In the genomic region with DNA sequence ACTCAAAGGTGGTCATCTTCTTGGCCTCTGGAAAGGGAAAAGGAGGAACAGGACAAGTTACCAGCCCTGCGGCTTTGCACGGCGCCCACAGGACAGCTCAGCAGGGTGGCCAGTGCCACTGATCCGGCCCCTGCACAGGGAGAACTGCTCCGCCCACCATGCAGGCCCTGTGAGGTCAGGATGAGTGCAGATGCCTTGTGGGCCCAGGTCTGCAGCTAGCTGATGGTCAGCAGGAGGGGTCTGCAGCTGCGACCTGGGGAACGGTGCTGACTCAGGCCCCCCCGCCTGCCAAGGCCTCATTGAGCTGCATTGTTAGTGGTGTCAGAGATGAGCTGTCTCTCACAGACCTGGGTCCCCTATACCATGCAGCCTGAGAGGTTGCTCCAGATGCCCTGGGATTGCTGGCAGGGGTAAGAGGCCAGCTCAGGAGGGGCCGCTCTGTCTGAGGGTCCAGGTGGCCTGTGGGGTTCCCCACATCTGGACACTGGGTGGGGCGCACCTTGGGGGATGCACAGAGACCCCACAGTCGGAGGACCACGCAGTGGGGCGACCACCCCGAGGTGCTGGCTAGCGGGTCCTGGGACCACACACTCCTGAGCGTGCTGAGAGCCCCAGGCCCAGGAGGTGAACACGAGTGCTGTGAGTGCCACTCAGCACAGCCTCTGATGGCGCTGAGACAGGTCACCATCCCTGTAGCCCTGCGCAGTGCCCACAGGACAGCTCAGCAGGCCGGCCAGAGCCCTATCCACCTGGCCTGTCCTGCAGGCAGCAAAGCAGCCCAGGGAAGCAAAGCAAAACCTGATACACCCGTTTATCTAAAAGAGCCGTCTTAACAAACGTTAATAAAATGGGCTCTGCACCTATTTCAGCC, we compare ENCODE assay signal across 9 cellular contexts. TPM values are rescaled to one million over a fixed set of nuclear protein-coding genes. Genes with fewer than 3 reads are reported as not detected.
A peak's percentile ranks its signal among the peaks of the same experiment; 100 is the strongest.
DNase-seq lines count a peak whose midpoint lies in the region; ATAC-seq, FAIRE-seq and TF ChIP-seq lines count a peak whose summit lies in the region.
"Not testable (repeated sequence)": the region's sequence is repeated elsewhere in the genome, so short reads cannot be mapped to it uniquely, and the experiment has no call there.
"Had no signal": no experiment of that assay in that cellular context is flagged by ENCODE, and none has a peak within 500 bp of the region (broad histone marks: within the 10 kb centered on the region; RNA-seq: fewer than 3 reads in every experiment).

No MANE protein-coding gene starts in this region.

- H3K9me3 ChIP-seq in BE2C; SK-N-SH; HepG2 (ENCODE audit: low read length); neural progenitor cell (ENCODE audit: low read depth): not testable (repeated sequence)

- in situ Hi-C loops in HepG2 (cut with HindIII; ENCODE audit: extremely low pct_ligation_motif_present, low pct_unique_long_range_greater_than_20kb) = loop anchor here (5.0 kb wide), 1 partner anchor 97 kb away; no protein-coding TSS in a partner anchor

- FAIRE-seq in HepG2 (lab: Jason Lieb, UNC) = not testable (repeated sequence)

- H4K20me1 ChIP-seq in SK-N-SH (ENCODE audit: insufficient read depth); HepG2 (ENCODE audit: insufficient read depth, low read length); neural progenitor cell (ENCODE audit: low read depth): not testable (repeated sequence)

- not testable (repeated sequence) for H3K9me2 ChIP-seq in SK-N-SH

- DNase-seq in BE2C (peak; percentile 6), SK-N-SH (peak; percentile 13), left cardiac atrium (peak; percentile 34)
- DNase-seq in HepG2 (ENCODE audit: low spot score); neural progenitor cell (ENCODE audit: low spot score): not testable (repeated sequence)
- DNase-seq in stimulated activated CD8-positive, alpha-beta memory T cell treated with anti-CD3 and anti-CD28 coated beads, Interleukin-4, amount 100 ng/mL, for 48 hours = peak; percentile 19

- H3K27ac ChIP-seq in SK-N-SH (ENCODE audit: low read depth in 2 of 2, low read length in 1 of 2); HepG2 (ENCODE audit: extremely low read length, insufficient read depth, low read length); neural progenitor cell: not testable (repeated sequence)
- peak overlapping the region; percentile 10 for H3K27ac ChIP-seq in cingulate gyrus (ENCODE audit: low read depth, low read length)

- H3K4me1 Mint-ChIP-seq in neural progenitor cell = not testable (repeated sequence)

- H3K27me3 Mint-ChIP-seq in neural progenitor cell (ENCODE audit: insufficient read depth, low read depth) = not testable (repeated sequence)

- peak overlapping the region; percentile 93 for H3K27ac Mint-ChIP-seq in neural progenitor cell

- BruUV-seq in HepG2 (replicated peaks; lab: Mats Ljungman, UMichigan) = not testable (repeated sequence)

- H3K4me2 ChIP-seq in SK-N-SH; HepG2 (ENCODE audit: low read depth, low read length); neural progenitor cell: not testable (repeated sequence)

- not testable (repeated sequence) for H3K4me3 Mint-ChIP-seq in neural progenitor cell

- not testable (repeated sequence) for H3K9ac ChIP-seq in SK-N-SH; HepG2 (ENCODE audit: insufficient read depth, low read depth, low read length); neural progenitor cell

- H3K4me3 ChIP-seq in BE2C (ENCODE audit: low read depth, low read length); SK-N-SH (ENCODE audit: low read depth in 2 of 2, low read length in 1 of 2); HepG2 (replicated peaks in 1 of 3; ENCODE audit: insufficient read depth in 1 of 3, low read depth in 2 of 3, low read length in 3 of 3); neural progenitor cell: not testable (repeated sequence)

- not testable (repeated sequence) for H3K79me2 ChIP-seq in SK-N-SH (ENCODE audit: insufficient read depth); HepG2 (ENCODE audit: insufficient read depth, low read length); neural progenitor cell (ENCODE audit: low read depth)

- TF ChIP-seq RAD21 in SK-N-SH (IDR thresholded peaks at IDR 0.05; ENCODE audit: low read length); HepG2 (CRISPR knock-in tag; IDR thresholded peaks at IDR 0.05): not testable (repeated sequence)

- TF ChIP-seq EP300 in SK-N-SH (IDR thresholded peaks at IDR 0.05; ENCODE audit: borderline replicate concordance in 1 of 2, low read depth in 1 of 2, low read length in 1 of 2); HepG2 (IDR thresholded peaks at IDR 0.05; ENCODE audit: low read depth in 2 of 2, low read length in 2 of 2); HepG2 (CRISPR knock-in tag; IDR thresholded peaks at IDR 0.05; ENCODE audit: borderline replicate concordance): not testable (repeated sequence)

- CTCF ChIA-PET in SK-N-SH (lab: Yijun Ruan, JAX); HepG2 (lab: Yijun Ruan, JAX; ENCODE audit: low intra/inter-chr PET ratio, low total read pairs): not testable (repeated sequence)

- intact Hi-C loops in left cardiac atrium (cut with DNase I) = loop anchor here in 1 of 2 donors (2.0 kb wide), 1 partner anchor 95 kb away; no protein-coding TSS in a partner anchor
- intact Hi-C loops in HepG2 (cut with micrococcal nuclease; ENCODE audit: unreplicated experiment) = not testable (repeated sequence)

- 60% methylated on average over 18 of the region's 23 CpGs for WGBS in SK-N-SH (ENCODE audit: low lambda C conversion rate)
- WGBS in HepG2 (ENCODE audit: low lambda C conversion rate) = 31% methylated on average over 18 of the region's 23 CpGs

- not testable (repeated sequence) for ATAC-seq in left cardiac atrium
- ATAC-seq in HepG2 = peak; percentile 33

- not testable (repeated sequence) for H3K4me1 ChIP-seq in BE2C; SK-N-SH (ENCODE audit: control insufficient read depth in 1 of 2, insufficient read depth in 2 of 2, low read depth in 1 of 2, low read length in 1 of 2); HepG2 (ENCODE audit: insufficient read depth, low read length); neural progenitor cell

- TF ChIP-seq POLR2A in HepG2 (IDR thresholded peaks at IDR 0.05; ENCODE audit: insufficient read depth in 1 of 2, low read depth in 2 of 2, low read length in 2 of 2) = not testable (repeated sequence)

- not testable (repeated sequence) for H3K27me3 ChIP-seq in BE2C; SK-N-SH (ENCODE audit: insufficient read depth); neural progenitor cell
- H3K27me3 ChIP-seq in HepG2 (ENCODE audit: control insufficient read depth in 1 of 2, insufficient read depth in 2 of 2, low read length in 2 of 2) = peaks cover 2 to 12% of the 10 kb centered on the region in 2 experiments; a peak in 1 of 5 replicates

- not testable (repeated sequence) for H3K9me3 Mint-ChIP-seq in neural progenitor cell

- H3K36me3 ChIP-seq in BE2C; SK-N-SH (replicated peaks in 1 of 2; ENCODE audit: control insufficient read depth in 1 of 2, insufficient read depth in 2 of 2, low read length in 1 of 2); HepG2 (replicated peaks in 1 of 2; ENCODE audit: control insufficient read depth in 1 of 2, insufficient read depth in 2 of 2, low read length in 2 of 2); neural progenitor cell: not testable (repeated sequence)

- H3F3A ChIP-seq in SK-N-SH (replicated peaks; ENCODE audit: insufficient read depth); neural progenitor cell (ENCODE audit: low read depth): not testable (repeated sequence)

- not testable (repeated sequence) for TF ChIP-seq CTCF in BE2C (IDR thresholded peaks at IDR 0.05; ENCODE audit: low read depth, low read length); SK-N-SH (IDR thresholded peaks at IDR 0.05); HepG2 (CRISPR knock-in tag; IDR thresholded peaks at IDR 0.05); neural progenitor cell (IDR thresholded peaks at IDR 0.05)

- H3K36me3 Mint-ChIP-seq in neural progenitor cell = not testable (repeated sequence)

- POLR2A ChIA-PET in SK-N-SH (lab: Yijun Ruan, JAX); HepG2 (lab: Yijun Ruan, JAX): not testable (repeated sequence)

- not testable (repeated sequence) for H2AFZ ChIP-seq in SK-N-SH (ENCODE audit: low read depth); HepG2 (ENCODE audit: low read length); neural progenitor cell (replicated peaks)

RNA-seq across cellular contexts. Expression of a gene that starts 39.0 kb away (rescaled TPM):
- polyA plus RNA-seq in BE2C (2012; ENCODE audit: insufficient read depth, insufficient read length, low read depth) = 21.0 TPM
- polyA plus RNA-seq in SK-N-SH (2012; rRNA removed) (not detected in 2 replicates), HepG2 (2011; rRNA removed) (0.07 and 0.12 TPM in 2 replicates)
- polyA plus RNA-seq in SK-N-SH (2012; cell fraction: cytosol; rRNA removed) = 0.01 TPM in 1 of 2 replicates, not detected in the other
- polyA plus RNA-seq in SK-N-SH (2012; cell fraction: nucleus; rRNA removed) = 0.05 and 0.17 TPM in 2 replicates
- total RNA-seq in left cardiac atrium (10 to 100 TPM; 15.4 to 32.5 TPM), HepG2 (2016; rRNA removed; fragmentation: Illumina TruSeq; extraction: Trizol) (0.11 TPM in 1 of 2 replicates, not detected in the other), neural progenitor cell (ENCODE audit: low replicate concordance) (0.25 and 0.60 TPM in 2 replicates)
- total RNA-seq in HepG2 (2016; cell fraction: cytosol; rRNA removed; fragmentation: Illumina TruSeq; extraction: Trizol; ENCODE audit: low read depth) = not detected in 2 replicates
- total RNA-seq in HepG2 (2016; cell fraction: insoluble cytoplasmic fraction; rRNA removed; fragmentation: Illumina TruSeq; extraction: Trizol) = 0.04 TPM in 1 of 2 replicates, not detected in the other
- total RNA-seq in HepG2 (2016; cell fraction: membrane; rRNA removed; fragmentation: Illumina TruSeq; extraction: Trizol) = 0.21 TPM in 1 of 2 replicates, not detected in the other
- 0.40 and 1.0 TPM in 2 replicates for total RNA-seq in HepG2 (2016; cell fraction: nucleus; rRNA removed; fragmentation: Illumina TruSeq; extraction: Trizol)
- 0.09 TPM in 1 of 2 replicates, not detected in the other for polyA plus RNA-seq in HepG2 (2011; cell fraction: cytosol; rRNA removed)
- 0.83 and 1.8 TPM in 2 replicates for polyA plus RNA-seq in HepG2 (2011; cell fraction: nucleus; rRNA removed)
- 0.39 and 0.59 TPM in 2 replicates for polyA plus RNA-seq in HepG2 (2012)
- not detected in 2 replicates for polyA plus RNA-seq in HepG2 (2016; cell fraction: cytosol; fragmentation: Illumina TruSeq; extraction: Trizol; ENCODE audit: low read depth)
- 0.14 TPM in 1 of 2 replicates, not detected in the other for polyA plus RNA-seq in HepG2 (2016; cell fraction: insoluble cytoplasmic fraction; fragmentation: Illumina TruSeq; extraction: Trizol; ENCODE audit: low read depth)
- not detected in 2 replicates for polyA plus RNA-seq in HepG2 (2016; cell fraction: membrane; fragmentation: Illumina TruSeq; extraction: Trizol; ENCODE audit: low read depth)
- polyA plus RNA-seq in HepG2 (2016; cell fraction: nucleus; fragmentation: Illumina TruSeq; extraction: Trizol; ENCODE audit: insufficient read depth, low read depth) = 0.71 and 0.88 TPM in 2 replicates
- polyA minus RNA-seq in HepG2 (2011; rRNA and poly(A)+ RNA removed; ENCODE audit: low replicate concordance) = 1.9 and 3.5 TPM in 2 replicates
- 0.62 TPM in 1 of 2 replicates, not detected in the other for polyA minus RNA-seq in HepG2 (2011; cell fraction: cytosol; rRNA and poly(A)+ RNA removed)
- 0.64 and 1.2 TPM in 2 replicates for polyA minus RNA-seq in HepG2 (2011; cell fraction: nucleus; rRNA and poly(A)+ RNA removed)
- total RNA-seq: LHCN-M2, RPMI7951 had no signal

RNA-seq across cellular contexts. Expression of a gene that starts 52.4 kb away (rescaled TPM):
- 7.5 TPM for polyA plus RNA-seq in BE2C (2012; ENCODE audit: insufficient read depth, insufficient read length, low read depth)
- polyA plus RNA-seq in SK-N-SH (2012; rRNA removed) (0.05 and 0.10 TPM in 2 replicates), HepG2 (2011; rRNA removed) (0.05 and 0.07 TPM in 2 replicates)
- polyA plus RNA-seq in SK-N-SH (2012; cell fraction: cytosol; rRNA removed) = 0.04 and 0.05 TPM in 2 replicates
- polyA plus RNA-seq in SK-N-SH (2012; cell fraction: nucleus; rRNA removed) = 0.11 and 0.33 TPM in 2 replicates
- total RNA-seq in left cardiac atrium (10 to 100 TPM; 15.5 to 25.0 TPM), HepG2 (2016; rRNA removed; fragmentation: Illumina TruSeq; extraction: Trizol) (0.04 TPM in 1 of 2 replicates, not detected in the other), neural progenitor cell (ENCODE audit: low replicate concordance) (0.87 TPM in 1 of 2 replicates, not detected in the other)
- not detected in 2 replicates for total RNA-seq in HepG2 (2016; cell fraction: cytosol; rRNA removed; fragmentation: Illumina TruSeq; extraction: Trizol; ENCODE audit: low read depth)
- total RNA-seq in HepG2 (2016; cell fraction: insoluble cytoplasmic fraction; rRNA removed; fragmentation: Illumina TruSeq; extraction: Trizol) = 0.04 TPM in 1 of 2 replicates, not detected in the other
- 0.03 TPM in 1 of 2 replicates, not detected in the other for total RNA-seq in HepG2 (2016; cell fraction: membrane; rRNA removed; fragmentation: Illumina TruSeq; extraction: Trizol)
- total RNA-seq in HepG2 (2016; cell fraction: nucleus; rRNA removed; fragmentation: Illumina TruSeq; extraction: Trizol) = not detected in 2 replicates
- polyA plus RNA-seq in HepG2 (2011; cell fraction: cytosol; rRNA removed) = 0.04 and 0.07 TPM in 2 replicates
- 0.07 and 0.16 TPM in 2 replicates for polyA plus RNA-seq in HepG2 (2011; cell fraction: nucleus; rRNA removed)
- polyA plus RNA-seq in HepG2 (2012) = 0.17 and 0.20 TPM in 2 replicates
- polyA plus RNA-seq in HepG2 (2016; cell fraction: cytosol; fragmentation: Illumina TruSeq; extraction: Trizol; ENCODE audit: low read depth) = not detected in 2 replicates
- 0.05 TPM in 1 of 2 replicates, not detected in the other for polyA plus RNA-seq in HepG2 (2016; cell fraction: insoluble cytoplasmic fraction; fragmentation: Illumina TruSeq; extraction: Trizol; ENCODE audit: low read depth)
- not detected in 2 replicates for polyA plus RNA-seq in HepG2 (2016; cell fraction: membrane; fragmentation: Illumina TruSeq; extraction: Trizol; ENCODE audit: low read depth)
- not detected in 2 replicates for polyA plus RNA-seq in HepG2 (2016; cell fraction: nucleus; fragmentation: Illumina TruSeq; extraction: Trizol; ENCODE audit: insufficient read depth, low read depth)
- 0.24 and 0.28 TPM in 2 replicates for polyA minus RNA-seq in HepG2 (2011; rRNA and poly(A)+ RNA removed; ENCODE audit: low replicate concordance)
- 0.10 and 0.18 TPM in 2 replicates for polyA minus RNA-seq in HepG2 (2011; cell fraction: cytosol; rRNA and poly(A)+ RNA removed)
- polyA minus RNA-seq in HepG2 (2011; cell fraction: nucleus; rRNA and poly(A)+ RNA removed) = 0.12 TPM in 1 of 2 replicates, not detected in the other
- total RNA-seq: LHCN-M2 had no signal

Comparison
In these comparisons a context has a peak if more than half of its experiments do, and no peak if none do; other contexts are left out.
1. RNA of a gene that starts 39.0 kb away (total RNA-seq): 15.4 to 32.5 TPM in left cardiac atrium; 0.25 to 0.60 TPM in neural progenitor cell and 0.04 to 1.0 TPM in HepG2; every median in the first group is over 4 times any median in the second.